1 cellular context compared by ENCODE assay signal in genomic region chr2:169716938-169717690, GRCh38.
TF ChIP-seq lines count a peak whose summit lies in the region.

No MANE protein-coding gene starts in this region.

TF ChIP-seq in SK-N-SH treated with all-trans-retinoic acid at 6 μM for 48 hours, 23 proteins besides CTCF, POLR2A, EP300 and RAD21 (continued from another document):
- TF ChIP-seq TSHZ2 (CRISPR knock-in tag; IDR thresholded peaks at IDR 0.05) (peak; percentile 99), TCF4 (CRISPR knock-in tag; IDR thresholded peaks at IDR 0.05; ENCODE audit: borderline replicate concordance) (peak; percentile 69; the same call in 1 of the 2 replicates), CREB5 (CRISPR knock-in tag; IDR thresholded peaks at IDR 0.05; ENCODE audit: low read depth) (no peak), ZFP3 (CRISPR knock-in tag; IDR thresholded peaks at IDR 0.05) (peak; percentile 83; the same call in 1 of the 2 replicates), ZNF565 (CRISPR knock-in tag; conservative IDR thresholded peaks at IDR 0.05; ENCODE audit: low read depth) (peak; percentile 85; the same call in 1 of the 2 replicates), ZC3H10 (CRISPR knock-in tag; IDR thresholded peaks at IDR 0.05) (no peak), ARNTL (CRISPR knock-in tag; IDR thresholded peaks at IDR 0.05; ENCODE audit: borderline replicate concordance, low read depth) (0 out of 2 replicates have a peak, but pooled peaks have one; percentile 28), SNAI2 (CRISPR knock-in tag; IDR thresholded peaks at IDR 0.05) (peak; percentile 93), OSR1 (CRISPR knock-in tag; IDR thresholded peaks at IDR 0.05) (no peak), ZFP30 (CRISPR knock-in tag; IDR thresholded peaks at IDR 0.05) (0 out of 2 replicates have a peak, but pooled peaks have one; percentile 24), ZNF70 (CRISPR knock-in tag; IDR thresholded peaks at IDR 0.05) (peak; percentile 61; the same call in 1 of the 2 replicates), BACH2 (CRISPR knock-in tag; IDR thresholded peaks at IDR 0.05; ENCODE audit: borderline replicate concordance) (peak; percentile 89; the same call in 1 of the 2 replicates), TOX (CRISPR knock-in tag; IDR thresholded peaks at IDR 0.05; ENCODE audit: borderline replicate concordance) (no peak), GLIS3 (CRISPR knock-in tag; IDR thresholded peaks at IDR 0.05) (0 out of 2 replicates have a peak, but pooled peaks have one; percentile 39)
- TF ChIP-seq, protein P1, sequence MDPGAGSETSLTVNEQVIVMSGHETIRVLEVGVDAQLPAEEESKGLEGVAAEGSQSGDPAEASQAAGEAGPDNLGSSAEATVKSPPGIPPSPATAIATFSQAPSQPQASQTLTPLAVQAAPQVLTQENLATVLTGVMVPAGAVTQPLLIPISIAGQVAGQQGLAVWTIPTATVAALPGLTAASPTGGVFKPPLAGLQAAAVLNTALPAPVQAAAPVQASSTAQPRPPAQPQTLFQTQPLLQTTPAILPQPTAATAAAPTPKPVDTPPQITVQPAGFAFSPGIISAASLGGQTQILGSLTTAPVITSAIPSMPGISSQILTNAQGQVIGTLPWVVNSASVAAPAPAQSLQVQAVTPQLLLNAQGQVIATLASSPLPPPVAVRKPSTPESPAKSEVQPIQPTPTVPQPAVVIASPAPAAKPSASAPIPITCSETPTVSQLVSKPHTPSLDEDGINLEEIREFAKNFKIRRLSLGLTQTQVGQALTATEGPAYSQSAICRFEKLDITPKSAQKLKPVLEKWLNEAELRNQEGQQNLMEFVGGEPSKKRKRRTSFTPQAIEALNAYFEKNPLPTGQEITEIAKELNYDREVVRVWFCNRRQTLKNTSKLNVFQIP (CRISPR knock-in tag; IDR thresholded peaks at IDR 0.05; ENCODE audit: borderline replicate concordance, low read depth) = no peak; the same call in 1 of the 2 replicates
TF ChIP-seq in SK-N-SH treated with all-trans-retinoic acid at 6 μM for 48 hours: peak in this region for 15.
